In the genomic region with DNA sequence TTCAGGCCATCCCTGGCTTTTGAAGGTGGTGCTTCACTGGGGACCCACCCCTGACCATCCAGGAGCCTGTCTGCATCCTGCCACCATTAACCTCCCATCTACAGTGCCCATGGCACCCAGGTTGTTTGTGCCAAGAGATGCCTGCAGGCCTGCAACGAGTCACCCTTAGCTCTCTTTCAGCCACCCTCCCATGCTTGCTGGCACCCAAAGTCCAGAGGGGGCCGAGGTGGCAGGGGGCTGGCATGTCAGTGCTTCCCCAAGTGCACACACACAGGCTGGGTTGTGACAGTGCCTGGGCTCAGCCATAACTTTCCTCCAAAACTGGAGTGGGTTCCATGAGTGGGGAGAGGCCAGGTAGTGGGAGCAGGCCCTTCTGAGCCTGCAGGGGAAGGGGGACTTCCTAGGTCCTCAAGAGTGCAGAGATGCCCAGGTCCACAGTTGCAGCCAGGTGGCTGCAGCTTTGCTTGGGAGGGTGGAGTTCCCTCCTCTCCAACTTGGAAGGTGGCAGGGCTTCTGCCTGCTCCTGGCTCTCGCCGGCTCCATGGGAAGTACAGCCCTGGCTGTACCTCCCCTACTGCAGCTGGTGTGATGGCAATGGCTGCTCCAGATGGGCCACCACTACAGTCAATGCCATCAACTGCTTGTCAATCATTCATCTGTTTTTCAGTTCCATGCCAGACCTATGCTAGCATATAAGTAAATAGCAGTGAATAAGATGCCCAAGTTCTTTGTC, we compare ENCODE assay signal across 21 cellular contexts.
"Had no signal": no experiment of that assay in that cellular context is flagged by ENCODE, and none has a peak within 500 bp of the region (broad histone marks: within the 10 kb centered on the region; RNA-seq: fewer than 3 reads in every experiment).

No MANE protein-coding gene starts in this region.

- H3K9me3 Mint-ChIP-seq: memory B cell; stimulated activated naive CD8-positive, alpha-beta T cell treated with anti-CD3 and anti-CD28 coated beads, Interleukin-15, Interleukin-2, amounts not matched to agents 100 ng/mL and 50 ng/mL, for 24 hours had no signal

- H3K4me1 ChIP-seq: left ventricle myocardium inferior, prostate gland, sigmoid colon, spleen, testis, thyroid gland, transverse colon, upper lobe of left lung had no signal

- H3K4me3 ChIP-seq: left ventricle myocardium inferior, mucosa of descending colon, ovary, prostate gland, sigmoid colon, spleen, testis, thyroid gland, transverse colon, upper lobe of left lung had no signal

- H3K27me3 Mint-ChIP-seq: memory B cell; naive thymus-derived CD4-positive, alpha-beta T cell; natural killer cell treated with Interleukin-12 subunit alpha and Interleukin-12 subunit beta and Interleukin-15 and Interleukin-18, amount 100 ng/mL, for 72 hours; stimulated activated naive B cell treated with anti-CD40 and anti-IgM and Interleukin-4, amounts not matched to agents 10 μg/mL and 1 μg/mL and 100 μg/mL, for 72 hours; stimulated activated naive CD8-positive, alpha-beta T cell treated with anti-CD3 and anti-CD28 coated beads, Interleukin-15, Interleukin-2, amounts not matched to agents 100 ng/mL and 50 ng/mL, for 24 hours had no signal

- ATAC-seq: mucosa of descending colon; naive thymus-derived CD4-positive, alpha-beta T cell; right cardiac atrium had no signal

- H3K4me3 Mint-ChIP-seq: memory B cell; naive thymus-derived CD4-positive, alpha-beta T cell; natural killer cell treated with Interleukin-12 subunit alpha and Interleukin-12 subunit beta and Interleukin-15 and Interleukin-18, amount 100 ng/mL, for 72 hours; stimulated activated naive B cell treated with anti-CD40 and anti-IgM and Interleukin-4, amounts not matched to agents 10 μg/mL and 1 μg/mL and 100 μg/mL, for 72 hours; stimulated activated naive CD8-positive, alpha-beta T cell treated with anti-CD3 and anti-CD28 coated beads, Interleukin-15, Interleukin-2, amounts not matched to agents 100 ng/mL and 50 ng/mL, for 24 hours had no signal

- H3K4me1 Mint-ChIP-seq: memory B cell; naive thymus-derived CD4-positive, alpha-beta T cell; stimulated activated naive B cell treated with anti-CD40 and anti-IgM and Interleukin-4, amounts not matched to agents 10 μg/mL and 1 μg/mL and 100 μg/mL, for 72 hours had no signal

- H3K27ac Mint-ChIP-seq: memory B cell; naive thymus-derived CD4-positive, alpha-beta T cell; natural killer cell treated with Interleukin-12 subunit alpha and Interleukin-12 subunit beta and Interleukin-15 and Interleukin-18, amount 100 ng/mL, for 72 hours; stimulated activated naive B cell treated with anti-CD40 and anti-IgM and Interleukin-4, amounts not matched to agents 10 μg/mL and 1 μg/mL and 100 μg/mL, for 72 hours; stimulated activated naive CD8-positive, alpha-beta T cell treated with anti-CD3 and anti-CD28 coated beads, Interleukin-15, Interleukin-2, amounts not matched to agents 100 ng/mL and 50 ng/mL, for 24 hours had no signal

- H3K36me3 Mint-ChIP-seq: memory B cell; naive thymus-derived CD4-positive, alpha-beta T cell; natural killer cell treated with Interleukin-12 subunit alpha and Interleukin-12 subunit beta and Interleukin-15 and Interleukin-18, amount 100 ng/mL, for 72 hours; stimulated activated naive B cell treated with anti-CD40 and anti-IgM and Interleukin-4, amounts not matched to agents 10 μg/mL and 1 μg/mL and 100 μg/mL, for 72 hours had no signal

- H3K36me3 ChIP-seq: left ventricle myocardium inferior, ovary, prostate gland, sigmoid colon, spleen, thyroid gland, transverse colon, upper lobe of left lung had no signal

- H3K27ac ChIP-seq: left ventricle myocardium inferior, ovary, prostate gland, sigmoid colon, spleen, testis, thyroid gland, transverse colon, upper lobe of left lung had no signal

- DNase-seq: hippocampal formation; left ventricle myocardium inferior; midbrain; naive thymus-derived CD4-positive, alpha-beta T cell; ovary; retina; right cardiac atrium; sigmoid colon; small intestine; spleen; stimulated activated CD4-positive, alpha-beta T cell treated with anti-CD3 and anti-CD28 coated beads, Interleukin-4, amount 100 ng/mL, for 24 hours; stimulated activated naive B cell treated with anti-CD40 and anti-IgM and Interleukin-4, amounts not matched to agents 10 μg/mL and 1 μg/mL and 100 μg/mL, for 72 hours; testis; thyroid gland; transverse colon; upper lobe of left lung had no signal

- H3K9me3 ChIP-seq: mucosa of descending colon, ovary, prostate gland, sigmoid colon, testis, thyroid gland, transverse colon, upper lobe of left lung had no signal

- H3K27me3 ChIP-seq: ovary, sigmoid colon, spleen, testis, thyroid gland, transverse colon, upper lobe of left lung had no signal
